In genomic region chr6:21208114-21208795, GRCh38 we compare ENCODE assay signal across 11 cellular contexts.
A peak's percentile ranks its signal among the peaks of the same experiment; 100 is the strongest.
DNase-seq lines count a peak whose midpoint lies in the region; ATAC-seq and TF ChIP-seq lines count a peak whose summit lies in the region.
"Had no signal": no experiment of that assay in that cellular context is flagged by ENCODE, and none has a peak within 500 bp of the region (broad histone marks: within the 10 kb centered on the region; RNA-seq: fewer than 3 reads in every experiment).

No MANE protein-coding gene starts in this region.

- no peaks in the 10 kb centered on the region for H3K36me3 ChIP-seq in lower lobe of right lung

- peaks cover 15% of the 10 kb centered on the region for H3K36me3 Mint-ChIP-seq in progenitor cell of endocrine pancreas (ENCODE audit: insufficient read depth)

- intact Hi-C loops in lower leg skin (cut with DNase I; ENCODE audit: low total_unique reads), result no loop called here
- intact Hi-C loops in lower lobe of right lung (cut with DNase I), result no loop called here

- no peak for TF ChIP-seq POLR2A in lower leg skin (IDR thresholded peaks at IDR 0.05)

- H3K4me3 ChIP-seq in lower leg skin (ENCODE audit: low read depth, poor library complexity, severe bottlenecking) (no peak overlapping the region), lower lobe of right lung (no peak overlapping the region)
- H3K4me3 ChIP-seq: GM23338 had no signal

- no peak overlapping the region for H3K4me3 Mint-ChIP-seq in progenitor cell of endocrine pancreas (ENCODE audit: low read depth)
- H3K4me3 Mint-ChIP-seq: activated naive CD8-positive, alpha-beta T cell treated with anti-CD3 and anti-CD28 coated beads, Interleukin-2, amount 10 ng/mL, durations not matched to agents 7 days and 5 days; GM23338 had no signal

- H3K27me3 ChIP-seq in lower lobe of right lung (ENCODE audit: low read depth), result no peaks in the 10 kb centered on the region

- no peaks in the 10 kb centered on the region for H3K27me3 Mint-ChIP-seq in progenitor cell of endocrine pancreas
- H3K27me3 Mint-ChIP-seq: activated naive CD8-positive, alpha-beta T cell treated with anti-CD3 and anti-CD28 coated beads, Interleukin-2, amount 10 ng/mL, durations not matched to agents 7 days and 5 days had no signal

- no peak overlapping the region for H3K27ac ChIP-seq in lower lobe of right lung

- peak; percentile 8 for DNase-seq in HK-2 (ENCODE audit: unreplicated experiment)
- no peak for DNase-seq in progenitor cell of endocrine pancreas (ENCODE audit: low spot score, unreplicated experiment)
- no peak for DNase-seq in stimulated activated CD4-positive, alpha-beta T cell treated with anti-CD3 and anti-CD28 coated beads, Interleukin-12 subunit alpha, Interleukin-12 subunit beta, amount 100 ng/mL, for 4 hours
- DNase-seq in lower leg skin (ENCODE audit: low spot score in 2 of 2), result no peak
- DNase-seq in lower lobe of right lung, result no peak
- DNase-seq: activated naive CD8-positive, alpha-beta T cell treated with anti-CD3 and anti-CD28 coated beads, Interleukin-2, amount 10 ng/mL, durations not matched to agents 7 days and 5 days; cerebellar nuclear complex had no signal

- no peaks in the 10 kb centered on the region for H3K9me3 ChIP-seq in lower lobe of right lung

- peaks cover 6% of the 10 kb centered on the region for H3K9me3 Mint-ChIP-seq in progenitor cell of endocrine pancreas (ENCODE audit: low read depth)

- TF ChIP-seq CTCF in progenitor cell of endocrine pancreas (IDR thresholded peaks at IDR 0.05; ENCODE audit: unreplicated experiment) (no peak), lower leg skin (IDR thresholded peaks at IDR 0.05) (no peak), lower lobe of right lung (IDR thresholded peaks at IDR 0.05) (no peak)

- H3K4me1 Mint-ChIP-seq in progenitor cell of endocrine pancreas (ENCODE audit: low read depth), result peaks cover 7% of the 10 kb centered on the region
- H3K4me1 Mint-ChIP-seq: activated naive CD8-positive, alpha-beta T cell treated with anti-CD3 and anti-CD28 coated beads, Interleukin-2, amount 10 ng/mL, durations not matched to agents 7 days and 5 days had no signal

- peak overlapping the region; percentile 62 for H3K27ac Mint-ChIP-seq in progenitor cell of endocrine pancreas
- H3K27ac Mint-ChIP-seq: activated naive CD8-positive, alpha-beta T cell treated with anti-CD3 and anti-CD28 coated beads, Interleukin-2, amount 10 ng/mL, durations not matched to agents 7 days and 5 days; GM23338 had no signal

- H3K4me1 ChIP-seq in lower lobe of right lung, result no peaks in the 10 kb centered on the region

- 86 to 90% methylated on average over 9 of the region's 9 CpGs for WGBS in lower leg skin, 2 donors

- ATAC-seq in GM19023 (IDR thresholded peaks at IDR 0.05; ENCODE audit: unreplicated experiment) (peak; percentile 52), GM21737 (IDR thresholded peaks at IDR 0.05; ENCODE audit: unreplicated experiment) (peak; percentile 49), lower lobe of right lung (no peak)
- ATAC-seq: esophagus mucosa, GM23338 had no signal

Comparison
In these comparisons a context has a peak if more than half of its experiments do, and no peak if none do; other contexts are left out.
1. ATAC-seq: peak in GM19023 (single experiment) and GM21737 (single experiment); none in lower lobe of right lung (0 of 2).